1 cellular context compared by ENCODE assay signal in the genomic region with DNA sequence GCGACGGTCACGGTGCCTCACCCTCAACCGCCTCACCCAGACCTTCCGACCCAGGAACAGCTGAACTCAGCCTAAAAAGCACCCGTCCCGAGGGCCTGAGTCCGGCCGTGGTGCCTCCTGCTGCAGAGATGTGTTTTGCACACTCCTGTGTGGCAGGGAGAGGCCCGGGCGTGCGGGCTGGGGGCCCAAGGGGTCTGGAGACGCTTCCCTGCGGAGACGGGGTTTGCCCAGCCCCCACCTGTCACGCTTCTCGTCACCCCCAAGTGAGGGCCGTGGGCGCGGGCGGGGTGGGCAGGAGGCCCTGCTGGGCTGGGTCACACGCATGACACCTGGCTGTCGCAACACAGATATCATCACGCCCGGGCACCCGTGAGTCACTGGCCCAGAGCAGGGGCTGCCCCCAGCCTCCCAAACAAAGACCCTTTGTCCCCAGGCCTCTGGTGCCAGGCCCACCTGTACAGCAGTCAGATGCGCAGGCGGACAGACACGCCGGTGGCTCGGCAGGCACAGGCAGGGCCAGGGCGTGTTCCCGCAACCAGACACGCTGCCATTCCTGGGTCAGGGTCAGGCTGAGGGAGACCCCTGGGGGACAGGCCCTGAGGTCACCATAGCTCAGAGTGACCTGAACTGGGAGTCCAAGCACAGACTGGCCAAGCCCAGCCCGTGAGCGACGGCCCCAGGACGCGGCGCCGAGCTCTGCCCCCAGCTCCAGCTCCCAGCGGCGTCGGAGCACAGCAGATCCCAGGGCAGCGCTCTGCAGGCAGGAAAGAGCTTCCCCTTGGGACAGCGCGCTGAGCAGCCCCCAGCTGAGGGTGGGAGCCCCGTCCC.
A peak's percentile ranks its signal among the peaks of the same experiment; 100 is the strongest.
TF ChIP-seq lines count a peak whose summit lies in the region.

No MANE protein-coding gene starts in this region.

TF ChIP-seq in HepG2, 621 proteins besides CTCF, POLR2A, EP300 and RAD21 (continued from another document and continues in another):
- TF ChIP-seq ZMYM2 (CRISPR knock-in tag; IDR thresholded peaks at IDR 0.05) (peak; percentile 51; the same call in 1 of the 2 replicates), GLI4 (CRISPR knock-in tag; IDR thresholded peaks at IDR 0.05; ENCODE audit: borderline replicate concordance) (0 out of 2 replicates have a peak, but pooled peaks have one; percentile 22), MEIS1 (CRISPR knock-in tag; IDR thresholded peaks at IDR 0.05; ENCODE audit: borderline replicate concordance) (peak; percentile 48; the same call in 1 of the 2 replicates), HNF4A (CRISPR knock-in tag; IDR thresholded peaks at IDR 0.05) (peak; percentile 28; the same call in 1 of the 2 replicates), RXRB (CRISPR knock-in tag; IDR thresholded peaks at IDR 0.05; ENCODE audit: borderline replicate concordance) (peak; percentile 78), ZNF772 (CRISPR knock-in tag; IDR thresholded peaks at IDR 0.05) (peak; percentile 71; the same call in 1 of the 2 replicates), REPIN1 (CRISPR knock-in tag; IDR thresholded peaks at IDR 0.05; ENCODE audit: borderline replicate concordance, low read depth) (no peak), KDM4B (CRISPR knock-in tag; IDR thresholded peaks at IDR 0.05) (no peak), ZNF777 (CRISPR knock-in tag; IDR thresholded peaks at IDR 0.05) (peak; percentile 81; the same call in 1 of the 2 replicates), ZNF143 (CRISPR knock-in tag; IDR thresholded peaks at IDR 0.05) (no peak), GRHL1 (CRISPR knock-in tag; conservative IDR thresholded peaks at IDR 0.05) (no peak), MAF1 (CRISPR knock-in tag; IDR thresholded peaks at IDR 0.05; ENCODE audit: borderline replicate concordance) (no peak), ESRRA (CRISPR knock-in tag; IDR thresholded peaks at IDR 0.05; ENCODE audit: low read depth) (peak; percentile 62), ZSCAN21 (CRISPR knock-in tag; IDR thresholded peaks at IDR 0.05; ENCODE audit: borderline replicate concordance) (peak; percentile 88), ZNF547 (CRISPR knock-in tag; IDR thresholded peaks at IDR 0.05) (no peak), TAF1 (CRISPR knock-in tag; IDR thresholded peaks at IDR 0.05) (peak; percentile 36; the same call in 1 of the 2 replicates), SP1 (IDR thresholded peaks at IDR 0.05) (no peak), SP1 (CRISPR knock-in tag; IDR thresholded peaks at IDR 0.05) (no peak; the same call in 1 of the 2 replicates), ZHX2 (IDR thresholded peaks at IDR 0.05; ENCODE audit: low read depth) (no peak; the same call in 1 of the 2 replicates), ZHX2 (CRISPR knock-in tag; IDR thresholded peaks at IDR 0.05; ENCODE audit: borderline replicate concordance) (no peak), ATF2 (CRISPR knock-in tag; IDR thresholded peaks at IDR 0.05) (0 out of 2 replicates have a peak, but pooled peaks have one; percentile 28), FUBP1 (CRISPR knock-in tag; IDR thresholded peaks at IDR 0.05; ENCODE audit: borderline replicate concordance) (peak; percentile 10; the same call in 1 of the 2 replicates), ZNF790 (CRISPR knock-in tag; IDR thresholded peaks at IDR 0.05; ENCODE audit: borderline replicate concordance) (peak; percentile 16; the same call in 1 of the 2 replicates), ZNF10 (CRISPR knock-in tag; IDR thresholded peaks at IDR 0.05; ENCODE audit: borderline replicate concordance, low read depth) (no peak), CSRNP1 (CRISPR knock-in tag; IDR thresholded peaks at IDR 0.05) (peak; percentile 69; the same call in 1 of the 2 replicates), FOXK2 (IDR thresholded peaks at IDR 0.05) (no peak), SALL1 (CRISPR knock-in tag; IDR thresholded peaks at IDR 0.05) (peak; percentile 59; the same call in 1 of the 2 replicates)
- TF ChIP-seq, protein P1, sequence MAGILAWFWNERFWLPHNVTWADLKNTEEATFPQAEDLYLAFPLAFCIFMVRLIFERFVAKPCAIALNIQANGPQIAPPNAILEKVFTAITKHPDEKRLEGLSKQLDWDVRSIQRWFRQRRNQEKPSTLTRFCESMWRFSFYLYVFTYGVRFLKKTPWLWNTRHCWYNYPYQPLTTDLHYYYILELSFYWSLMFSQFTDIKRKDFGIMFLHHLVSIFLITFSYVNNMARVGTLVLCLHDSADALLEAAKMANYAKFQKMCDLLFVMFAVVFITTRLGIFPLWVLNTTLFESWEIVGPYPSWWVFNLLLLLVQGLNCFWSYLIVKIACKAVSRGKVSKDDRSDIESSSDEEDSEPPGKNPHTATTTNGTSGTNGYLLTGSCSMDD (CRISPR knock-in tag; IDR thresholded peaks at IDR 0.05), result no peak
- TF ChIP-seq, protein P2, sequence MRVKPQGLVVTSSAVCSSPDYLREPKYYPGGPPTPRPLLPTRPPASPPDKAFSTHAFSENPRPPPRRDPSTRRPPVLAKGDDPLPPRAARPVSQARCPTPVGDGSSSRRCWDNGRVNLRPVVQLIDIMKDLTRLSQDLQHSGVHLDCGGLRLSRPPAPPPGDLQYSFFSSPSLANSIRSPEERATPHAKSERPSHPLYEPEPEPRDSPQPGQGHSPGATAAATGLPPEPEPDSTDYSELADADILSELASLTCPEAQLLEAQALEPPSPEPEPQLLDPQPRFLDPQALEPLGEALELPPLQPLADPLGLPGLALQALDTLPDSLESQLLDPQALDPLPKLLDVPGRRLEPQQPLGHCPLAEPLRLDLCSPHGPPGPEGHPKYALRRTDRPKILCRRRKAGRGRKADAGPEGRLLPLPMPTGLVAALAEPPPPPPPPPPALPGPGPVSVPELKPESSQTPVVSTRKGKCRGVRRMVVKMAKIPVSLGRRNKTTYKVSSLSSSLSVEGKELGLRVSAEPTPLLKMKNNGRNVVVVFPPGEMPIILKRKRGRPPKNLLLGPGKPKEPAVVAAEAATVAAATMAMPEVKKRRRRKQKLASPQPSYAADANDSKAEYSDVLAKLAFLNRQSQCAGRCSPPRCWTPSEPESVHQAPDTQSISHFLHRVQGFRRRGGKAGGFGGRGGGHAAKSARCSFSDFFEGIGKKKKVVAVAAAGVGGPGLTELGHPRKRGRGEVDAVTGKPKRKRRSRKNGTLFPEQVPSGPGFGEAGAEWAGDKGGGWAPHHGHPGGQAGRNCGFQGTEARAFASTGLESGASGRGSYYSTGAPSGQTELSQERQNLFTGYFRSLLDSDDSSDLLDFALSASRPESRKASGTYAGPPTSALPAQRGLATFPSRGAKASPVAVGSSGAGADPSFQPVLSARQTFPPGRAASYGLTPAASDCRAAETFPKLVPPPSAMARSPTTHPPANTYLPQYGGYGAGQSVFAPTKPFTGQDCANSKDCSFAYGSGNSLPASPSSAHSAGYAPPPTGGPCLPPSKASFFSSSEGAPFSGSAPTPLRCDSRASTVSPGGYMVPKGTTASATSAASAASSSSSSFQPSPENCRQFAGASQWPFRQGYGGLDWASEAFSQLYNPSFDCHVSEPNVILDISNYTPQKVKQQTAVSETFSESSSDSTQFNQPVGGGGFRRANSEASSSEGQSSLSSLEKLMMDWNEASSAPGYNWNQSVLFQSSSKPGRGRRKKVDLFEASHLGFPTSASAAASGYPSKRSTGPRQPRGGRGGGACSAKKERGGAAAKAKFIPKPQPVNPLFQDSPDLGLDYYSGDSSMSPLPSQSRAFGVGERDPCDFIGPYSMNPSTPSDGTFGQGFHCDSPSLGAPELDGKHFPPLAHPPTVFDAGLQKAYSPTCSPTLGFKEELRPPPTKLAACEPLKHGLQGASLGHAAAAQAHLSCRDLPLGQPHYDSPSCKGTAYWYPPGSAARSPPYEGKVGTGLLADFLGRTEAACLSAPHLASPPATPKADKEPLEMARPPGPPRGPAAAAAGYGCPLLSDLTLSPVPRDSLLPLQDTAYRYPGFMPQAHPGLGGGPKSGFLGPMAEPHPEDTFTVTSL (CRISPR knock-in tag; IDR thresholded peaks at IDR 0.05; ENCODE audit: borderline replicate concordance), result peak; percentile 63; the same call in 1 of the 2 replicates
